In genomic region chr7:49875336-49875735, GRCh38 we compare ENCODE assay signal across 34 cellular contexts.
"Had no signal": no experiment of that assay in that cellular context is flagged by ENCODE, and none has a peak within 500 bp of the region (broad histone marks: within the 10 kb centered on the region; RNA-seq: fewer than 3 reads in every experiment).

No MANE protein-coding gene starts in this region.

- H3K9ac ChIP-seq: KMS-11 had no signal

- DNase-seq: Karpas-422, Kasumi-1, KG1, MG63, MM.1S, MV-4-11, NCI-H1048, NCI-H1092, NCI-H1092 treated with DMSO at 0.1 percent for 48 hours, NCI-H1105, NCI-H1105 treated with DMSO at 0.1 percent for 48 hours, NCI-H1417, NCI-H1417 treated with DMSO at 0.1 percent for 48 hours, NCI-H1436, NCI-H1436 treated with DMSO at 0.1 percent for 48 hours, NCI-H146, NCI-H1694, NCI-H1694 treated with DMSO at 0.1 percent for 48 hours, NCI-H187, NCI-H187 treated with DMSO at 0.1 percent for 48 hours, NCI-H1930, NCI-H2029, NCI-H2029 treated with DMSO at 0.1 percent for 48 hours, NCI-H2081, NCI-H2081 treated with DMSO at 0.1 percent for 48 hours, NCI-H2107, NCI-H2171, NCI-H2171 treated with DMSO at 0.1 percent for 48 hours, NCI-H2227 treated with DMSO at 0.1 percent for 48 hours, NCI-H226, NCI-H345, NCI-H446, NCI-H446 treated with DMSO at 0.1 percent for 48 hours had no signal

- H3K27ac ChIP-seq: KMS-11 had no signal

- H3K4me3 ChIP-seq: MG63 had no signal

- H3K27me3 ChIP-seq: MG63 had no signal

- H3K4me2 ChIP-seq: KMS-11 had no signal

- H3K9me3 ChIP-seq: MG63 had no signal

- H3K36me3 ChIP-seq: MG63 had no signal
